9 cellular contexts compared by ENCODE assay signal in the genomic region with DNA sequence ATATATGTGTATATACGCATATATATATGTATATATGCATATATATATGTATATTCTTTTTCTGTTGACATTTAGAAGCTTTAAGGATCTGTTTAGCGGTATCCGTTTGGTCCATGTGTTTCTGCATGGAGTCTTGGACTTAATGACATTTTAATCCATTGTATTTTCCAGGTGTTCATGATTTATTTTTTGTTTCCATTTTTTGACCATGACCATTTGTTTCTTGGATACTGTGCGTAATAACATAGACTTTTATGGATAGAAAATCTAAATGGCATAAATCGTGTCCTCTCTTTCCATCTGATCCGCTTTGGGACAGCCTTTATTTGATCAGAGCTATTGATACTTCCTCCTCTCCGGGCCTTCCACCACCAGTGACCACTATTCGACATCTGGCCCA.
"Had no signal": no experiment of that assay in that cellular context is flagged by ENCODE, and none has a peak within 500 bp of the region (broad histone marks: within the 10 kb centered on the region; RNA-seq: fewer than 3 reads in every experiment).

No MANE protein-coding gene starts in this region.

- H3K4me3 ChIP-seq: GM23248, HAP-1 had no signal

- H3K4me1 ChIP-seq: HAP-1 had no signal

- H3K9me3 Mint-ChIP-seq: HFFc6, IgD-negative memory B cell had no signal

- H3K9me3 ChIP-seq: HAP-1 had no signal

- H3K27ac ChIP-seq: GM23248, HL-60 had no signal

- ATAC-seq: HCT116, HepG2 had no signal

- H3K9ac ChIP-seq: GM23248 had no signal

- H3K27me3 Mint-ChIP-seq: IgD-negative memory B cell had no signal

- DNase-seq: GM23248, GOT3, H7, HFFc6 had no signal

- H3K4me1 Mint-ChIP-seq: IgD-negative memory B cell had no signal

- H3K4me3 Mint-ChIP-seq: HFFc6, IgD-negative memory B cell had no signal

- H3K36me3 ChIP-seq: HAP-1 had no signal

- H3K27ac Mint-ChIP-seq: HFFc6, IgD-negative memory B cell had no signal
